In the genomic region with DNA sequence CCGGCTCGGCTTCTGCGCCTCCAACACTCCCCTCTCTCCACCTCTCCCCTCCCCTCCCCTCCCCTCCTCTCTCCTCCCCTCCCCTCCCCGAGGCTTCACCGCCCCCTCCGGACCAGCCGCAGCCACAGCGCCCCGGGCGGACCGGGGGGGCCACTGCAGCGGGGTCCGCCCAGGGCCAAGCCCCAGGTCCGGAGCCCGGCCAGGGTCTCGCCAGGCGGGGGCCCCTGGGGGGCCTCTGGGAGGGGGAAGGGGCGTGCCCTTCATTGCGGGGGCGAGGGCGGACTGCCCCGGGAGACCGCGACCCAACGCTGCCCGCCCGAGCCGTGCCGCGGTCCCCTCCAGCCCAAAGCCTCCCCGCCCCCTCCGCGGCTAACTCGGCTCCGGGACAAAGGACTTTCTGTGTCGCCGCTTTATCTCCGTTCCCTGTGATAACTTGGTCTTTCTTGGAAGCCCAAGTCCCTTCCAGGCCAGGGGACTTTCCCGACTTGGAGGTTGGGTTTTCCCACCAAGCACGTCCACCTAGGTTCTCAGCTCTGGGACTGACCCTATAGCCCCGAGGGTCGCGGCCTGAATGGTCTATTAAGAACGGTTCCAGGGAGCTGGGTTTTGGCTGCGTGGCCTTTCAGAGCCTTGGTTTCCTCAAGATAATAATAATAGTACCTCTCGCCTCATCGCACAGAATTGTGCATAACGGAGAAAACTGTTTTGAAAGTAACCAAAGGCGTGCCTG, we compare ENCODE assay signal across 8 cellular contexts. TPM values are rescaled to one million over a fixed set of nuclear protein-coding genes. Genes with fewer than 3 reads are reported as not detected.
DNase-seq lines count a peak whose midpoint lies in the region; ATAC-seq, FAIRE-seq and TF ChIP-seq lines count a peak whose summit lies in the region.

A gene (minus strand): TSS at position 29 of the 730 bp plus-strand sequence. CDS start 97 bp downstream, outside the sequence.

- H3K9me3 ChIP-seq in gastroesophageal sphincter: no peaks in the 10 kb centered on the region
- H3K9me3 ChIP-seq in suprapubic skin: no peaks in the 10 kb centered on the region

- 0% methylated on average over 6 of the region's 49 CpGs; no CpG with 5 or more reads in 1 of the 2 donors for WGBS in gastroesophageal sphincter (ENCODE audit: low coverage in 1 of 2), 2 donors
- 0% methylated on average over 24 of the region's 49 CpGs for WGBS in suprapubic skin

- H3K36me3 ChIP-seq in gastroesophageal sphincter: peaks cover 0 to 46% of the 10 kb centered on the region in 2 donors
- H3K36me3 ChIP-seq in suprapubic skin: peaks cover 15% of the 10 kb centered on the region

- DNase-seq in D721Med (ENCODE audit: insufficient read length, low spot score) (peak; percentile 88), LoVo (ENCODE audit: low spot score) (peak; percentile 85), SK-N-DZ (ENCODE audit: low spot score) (peak; percentile 89), occipital lobe (lab: John Stamatoyannopoulos, UW) (peak; percentile 86), suprapubic skin (ENCODE audit: low spot score in 2 of 2) (peak; percentile 90 to 92)
- peak; percentile 85 for DNase-seq in activated naive CD4-positive, alpha-beta T cell treated with Interleukin-2 at 50 U/mL for 16 hours

- peaks cover 0 to 29% (median 8%) of the 10 kb centered on the region in 3 donors for H3K4me1 ChIP-seq in gastroesophageal sphincter
- H3K4me1 ChIP-seq in suprapubic skin: peaks cover 31% of the 10 kb centered on the region

- H3K27me3 ChIP-seq in gastroesophageal sphincter: no peaks in the 10 kb centered on the region
- H3K27me3 ChIP-seq in suprapubic skin: no peaks in the 10 kb centered on the region

- TF ChIP-seq POLR2A in gastroesophageal sphincter (IDR thresholded peaks at IDR 0.05): no peak
- TF ChIP-seq POLR2A in suprapubic skin (IDR thresholded peaks at IDR 0.05): no peak

- peak; percentile 44 for ATAC-seq in GM21717 (IDR thresholded peaks at IDR 0.05; ENCODE audit: unreplicated experiment)
- peak; percentile 75 for ATAC-seq in gastroesophageal sphincter

- TF ChIP-seq CTCF in D721Med (IDR thresholded peaks at IDR 0.05; ENCODE audit: insufficient read depth, missing control alignments) (peak; percentile 55), gastroesophageal sphincter (IDR thresholded peaks at IDR 0.05) (peak in 3 of 4 experiments; percentile 31 to 72 (median 55)), suprapubic skin (IDR thresholded peaks at IDR 0.05) (peak; percentile 12 to 65)

- H3K27ac ChIP-seq in gastroesophageal sphincter: peak within 1 kb of the TSS; percentile 54 to 96 (median 94)
- H3K27ac ChIP-seq in suprapubic skin: peak within 1 kb of the TSS; percentile 90

- H3K4me3 ChIP-seq in gastroesophageal sphincter: peak within 1 kb of the TSS; percentile 49 to 80
- H3K4me3 ChIP-seq in suprapubic skin: peak within 1 kb of the TSS; percentile 83

- no peak for FAIRE-seq in D721Med (lab: Jason Lieb, UNC)

- TF ChIP-seq EP300 in gastroesophageal sphincter (IDR thresholded peaks at IDR 0.05): no peak
- TF ChIP-seq EP300 in suprapubic skin (IDR thresholded peaks at IDR 0.05): no peak

RNA-seq across cellular contexts. Expression of the gene that starts here (rescaled TPM):
- 49.8 and 51.3 TPM in 2 replicates for polyA plus RNA-seq in SK-N-DZ (2014; cell fraction: cytosol; rRNA removed)
- polyA plus RNA-seq in SK-N-DZ (2014; cell fraction: nucleus; rRNA removed): 78.6 and 82.4 TPM in 2 replicates
- total RNA-seq in gastroesophageal sphincter: 10 to 100 TPM; 19.6 to 29.6 (median 24.8) TPM
- total RNA-seq in occipital lobe: 25.9 TPM
- 10 to 100 TPM; 32.7 to 42.7 (median 39.8) TPM for total RNA-seq in suprapubic skin

Comparison
In these comparisons a context has a peak if more than half of its experiments do, and no peak if none do; other contexts are left out.
1. Peak in every context shown above with its lines: DNase-seq, ATAC-seq, H3K4me3 ChIP-seq and H3K27ac ChIP-seq.